17 cellular contexts compared by ENCODE assay signal in genomic region chr16:56042416-56042815, GRCh38.
DNase-seq lines count a peak whose midpoint lies in the region; ATAC-seq and TF ChIP-seq lines count a peak whose summit lies in the region.
"Had no signal": no experiment of that assay in that cellular context is flagged by ENCODE, and none has a peak within 500 bp of the region (broad histone marks: within the 10 kb centered on the region; RNA-seq: fewer than 3 reads in every experiment).

No MANE protein-coding gene starts in this region.

- H3K4me3 ChIP-seq in left ventricle myocardium inferior (no peak overlapping the region), endodermal cell (ENCODE audit: low read length) (no peak overlapping the region), right atrium auricular region (no peak overlapping the region)
- H3K4me3 ChIP-seq in naive thymus-derived CD4-positive, alpha-beta T cell (ENCODE audit: low read length) = no peak overlapping the region
- H3K4me3 ChIP-seq: A549, BLaER1, GM12878, GM23248 had no signal

- intact Hi-C loops in Right ventricle myocardium inferior (cut with DNase I) = loop anchor here (2.0 kb wide), 1 partner anchor 148 kb away; the partner anchor contains the start of gene GNAO1
- intact Hi-C loops in left ventricle myocardium inferior (cut with micrococcal nuclease) = no loop called here
- intact Hi-C loops in naive thymus-derived CD4-positive, alpha-beta T cell (cut with micrococcal nuclease) = no loop called here

- H3K9me3 ChIP-seq in left ventricle myocardium inferior (replicated peaks) (peaks cover 10% of the 10 kb centered on the region), endodermal cell (ENCODE audit: control insufficient read depth, low read length) (peaks cover 6% of the 10 kb centered on the region), right atrium auricular region (peaks cover 0 to 3% of the 10 kb centered on the region in 2 donors)
- no peaks in the 10 kb centered on the region for H3K9me3 ChIP-seq in naive thymus-derived CD4-positive, alpha-beta T cell (ENCODE audit: control insufficient read depth in 2 of 3, low read length in 3 of 3)
- H3K9me3 ChIP-seq: A549 had no signal

- no peak overlapping the region for H3K4me3 Mint-ChIP-seq in endodermal cell
- H3K4me3 Mint-ChIP-seq in naive thymus-derived CD4-positive, alpha-beta T cell = no peak overlapping the region
- H3K4me3 Mint-ChIP-seq: CD14-positive monocyte; CD4-positive, alpha-beta memory T cell had no signal

- POLR2A ChIA-PET in naive thymus-derived CD4-positive, alpha-beta T cell (lab: Charles Lee) = no interaction called here

- DNase-seq in Right ventricle myocardium inferior (ENCODE audit: missing footprints) (no peak), left ventricle myocardium inferior (no peak), endodermal cell (peak; percentile 9), right atrium auricular region (ENCODE audit: low spot score) (no peak), GDM1 (lab: John Stamatoyannopoulos, UW) (no peak)
- DNase-seq in naive thymus-derived CD4-positive, alpha-beta T cell = no peak
- DNase-seq: DMS79, HCEC 1CT, IMR-90 had no signal

- WGBS in endodermal cell (ENCODE audit: insufficient coverage in 1 of 2, insufficient read length in 1 of 2), 2 experiments = 92 to 93% methylated on average over 2 to 4 of the region's 4 CpGs

- no peak overlapping the region for H3K9ac ChIP-seq in endodermal cell (ENCODE audit: extremely low read depth, low read length, poor library complexity, severe bottlenecking)
- H3K9ac ChIP-seq: BLaER1, GM23248 had no signal

- H3K27ac ChIP-seq in left ventricle myocardium inferior (replicated peaks) = no peak overlapping the region
- H3K27ac ChIP-seq in endodermal cell (ENCODE audit: low read depth, low read length) = no peak overlapping the region
- H3K27ac ChIP-seq in right atrium auricular region = peak overlapping the region; percentile 4 to 15
- H3K27ac ChIP-seq in naive thymus-derived CD4-positive, alpha-beta T cell (ENCODE audit: low read depth, low read length) = no peak overlapping the region
- H3K27ac ChIP-seq: 22Rv1, A549, BLaER1, GM23248 had no signal

- no peaks in the 10 kb centered on the region for H3K36me3 ChIP-seq in left ventricle myocardium inferior
- no peaks in the 10 kb centered on the region for H3K36me3 ChIP-seq in endodermal cell (ENCODE audit: control insufficient read depth, insufficient read depth, low read length)
- H3K36me3 ChIP-seq in right atrium auricular region = no peaks in the 10 kb centered on the region
- no peaks in the 10 kb centered on the region for H3K36me3 ChIP-seq in naive thymus-derived CD4-positive, alpha-beta T cell (ENCODE audit: control insufficient read depth in 2 of 3, insufficient read depth in 3 of 3, low read length in 3 of 3)
- H3K36me3 ChIP-seq: BLaER1 had no signal

- peaks cover 8% of the 10 kb centered on the region for H3K4me1 ChIP-seq in left ventricle myocardium inferior
- H3K4me1 ChIP-seq in endodermal cell (ENCODE audit: control insufficient read depth, insufficient read depth, low read length) = no peaks in the 10 kb centered on the region
- peaks cover 0 to 6% of the 10 kb centered on the region in 2 donors for H3K4me1 ChIP-seq in right atrium auricular region
- no peaks in the 10 kb centered on the region for H3K4me1 ChIP-seq in naive thymus-derived CD4-positive, alpha-beta T cell (ENCODE audit: control insufficient read depth in 2 of 2, insufficient read depth in 2 of 2, low read length in 2 of 2)
- H3K4me1 ChIP-seq: A549, BLaER1 had no signal

- H3K9me3 Mint-ChIP-seq in endodermal cell = peaks cover 8% of the 10 kb centered on the region
- peaks cover 0 to 15% (median 5%) of the 10 kb centered on the region in 11 donors for H3K9me3 Mint-ChIP-seq in naive thymus-derived CD4-positive, alpha-beta T cell

- ATAC-seq in Right ventricle myocardium inferior (peak; percentile 67), HG03095 (IDR thresholded peaks at IDR 0.05; ENCODE audit: unreplicated experiment) (no peak)
- no peak for ATAC-seq in naive thymus-derived CD4-positive, alpha-beta T cell

- no peak overlapping the region for H3K27ac Mint-ChIP-seq in endodermal cell
- H3K27ac Mint-ChIP-seq in naive thymus-derived CD4-positive, alpha-beta T cell = no peak overlapping the region
- H3K27ac Mint-ChIP-seq: CD4-positive, alpha-beta memory T cell had no signal

- no peaks in the 10 kb centered on the region for H3K4me1 Mint-ChIP-seq in endodermal cell
- no peaks in the 10 kb centered on the region for H3K4me1 Mint-ChIP-seq in naive thymus-derived CD4-positive, alpha-beta T cell
- H3K4me1 Mint-ChIP-seq: CD4-positive, alpha-beta memory T cell had no signal

- CTCF ChIA-PET in naive thymus-derived CD4-positive, alpha-beta T cell (lab: Charles Lee) = interaction anchor here (1.4 kb wide), 1 partner anchor 161 kb away, joined by 3 read pairs; no protein-coding TSS in a partner anchor

- H3K27me3 ChIP-seq in left ventricle myocardium inferior (ENCODE audit: low read depth) = no peaks in the 10 kb centered on the region
- H3K27me3 ChIP-seq in endodermal cell (ENCODE audit: control insufficient read depth, insufficient read depth, low read length, poor library complexity, severe bottlenecking) = no peaks in the 10 kb centered on the region
- no peaks in the 10 kb centered on the region for H3K27me3 ChIP-seq in right atrium auricular region
- H3K27me3 ChIP-seq in naive thymus-derived CD4-positive, alpha-beta T cell (ENCODE audit: control insufficient read depth in 2 of 2, insufficient read depth in 2 of 2, low read length in 2 of 2) = no peaks in the 10 kb centered on the region
- H3K27me3 ChIP-seq: BLaER1 had no signal

- no peaks in the 10 kb centered on the region for H3K36me3 Mint-ChIP-seq in endodermal cell (ENCODE audit: low read depth)
- H3K36me3 Mint-ChIP-seq in naive thymus-derived CD4-positive, alpha-beta T cell = peaks cover 0 to 13% (median 0%) of the 10 kb centered on the region in 5 donors
- H3K36me3 Mint-ChIP-seq: CD14-positive monocyte; CD4-positive, alpha-beta memory T cell had no signal

- H3K27me3 Mint-ChIP-seq in endodermal cell (ENCODE audit: insufficient read depth) = peaks cover 4% of the 10 kb centered on the region
- H3K27me3 Mint-ChIP-seq in naive thymus-derived CD4-positive, alpha-beta T cell = peaks cover 16 to 51% (median 21%) of the 10 kb centered on the region in 5 donors

- TF ChIP-seq CTCF in left ventricle myocardium inferior (IDR thresholded peaks at IDR 0.05; ENCODE audit: borderline replicate concordance) (no peak), endodermal cell (conservative IDR thresholded peaks at IDR 0.05) (no peak), right atrium auricular region (IDR thresholded peaks at IDR 0.05) (no peak)

Comparison
In these comparisons a context has a peak if more than half of its experiments do, and no peak if none do; other contexts are left out.
1. H3K27ac ChIP-seq: peak in right atrium auricular region (2 of 2); none in left ventricle myocardium inferior (single experiment), endodermal cell (single experiment) and naive thymus-derived CD4-positive, alpha-beta T cell (single experiment).